In the genomic region with DNA sequence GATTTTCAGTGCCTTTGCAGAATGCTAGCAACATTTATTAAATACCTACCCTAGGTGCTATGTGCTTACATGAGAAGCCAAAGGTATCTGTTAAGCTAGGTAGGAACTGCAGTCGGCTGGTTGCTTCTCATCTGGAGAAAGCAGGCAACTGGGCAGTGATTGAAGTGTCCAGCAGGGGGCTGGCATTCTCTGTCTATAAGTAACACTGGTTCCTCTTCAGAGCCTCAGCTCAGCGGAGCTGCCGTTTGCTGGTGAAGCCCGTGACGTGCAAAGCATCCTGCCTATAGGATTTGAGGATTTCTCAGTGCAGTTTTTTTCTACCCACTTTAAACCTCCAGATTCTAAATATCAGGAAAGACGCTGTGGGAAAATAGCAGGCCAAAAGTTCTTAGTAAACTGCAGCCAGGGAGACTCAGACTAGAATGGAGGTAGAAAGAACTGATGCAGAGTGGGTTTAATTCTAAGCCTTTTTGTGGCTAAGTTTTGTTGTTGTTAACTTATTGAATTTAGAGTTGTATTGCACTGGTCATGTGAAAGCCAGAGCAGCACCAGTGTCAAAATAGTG, we compare ENCODE assay signal across 8 cellular contexts. TPM values are rescaled to one million over a fixed set of nuclear protein-coding genes. Genes with fewer than 3 reads are reported as not detected.
DNase-seq lines count a peak whose midpoint lies in the region; ATAC-seq and TF ChIP-seq lines count a peak whose summit lies in the region.

TSS of gene GRPR (plus strand) at position 344 of the 565 bp plus-strand sequence. CDS start 389 bp downstream, outside the sequence.

- H3K27ac ChIP-seq in dorsolateral prefrontal cortex (no peak within 1 kb of the TSS), right lobe of liver (no peak within 1 kb of the TSS)

- H3K9me3 ChIP-seq in right lobe of liver = no peaks in the 10 kb centered on the region

- H3K36me3 ChIP-seq in right lobe of liver = no peaks in the 10 kb centered on the region

- peak; percentile 56 for ATAC-seq in HG03442 (IDR thresholded peaks at IDR 0.05; ENCODE audit: unreplicated experiment)
- peak; percentile 93 to 96 (median 96) for ATAC-seq in right lobe of liver

- intact Hi-C loops in dorsolateral prefrontal cortex (cut with DNase I) = loop anchor here (10.0 kb wide), 2 partner anchors 551 to 571 kb away; no protein-coding TSS in a partner anchor
- intact Hi-C loops in right lobe of liver (cut with DNase I) = no loop called here

- peaks cover 0 to 13% (median 4%) of the 10 kb centered on the region in 4 donors for H3K4me1 ChIP-seq in right lobe of liver

- peak; percentile 38 to 84 (median 70) for TF ChIP-seq CTCF in dorsolateral prefrontal cortex (IDR thresholded peaks at IDR 0.05 in 54 of 56, conservative IDR thresholded peaks at IDR 0.05 in 2 of 56; ENCODE audit: low read depth in 1 of 56, partially characterized antibody in 56 of 56)
- peak; percentile 68 to 89 (median 79) for TF ChIP-seq CTCF in right lobe of liver (IDR thresholded peaks at IDR 0.05)

- DNase-seq in Ammon's horn (ENCODE audit: low spot score) = peak; percentile 77
- DNase-seq in NCI-H510A treated with DMSO at 0.1 percent for 48 hours (lab: John Stamatoyannopoulos, UW) = peak; percentile 79
- peak; percentile 36 to 49 for DNase-seq in activated CD4-positive, alpha-beta T cell treated with anti-CD3 and anti-CD28 coated beads for 4 hours
- DNase-seq in dorsolateral prefrontal cortex = peak; percentile 31 to 88 (median 76)
- DNase-seq in right lobe of liver = peak; percentile 64 to 81 (median 77)
- peak; percentile 12 for DNase-seq in stimulated activated CD8-positive, alpha-beta memory T cell treated with anti-CD3 and anti-CD28 coated beads, Interleukin-12 subunit alpha, Interleukin-12 subunit beta, amount 100 ng/mL, for 1 hour (ENCODE audit: low read depth)

- WGBS in right lobe of liver (ENCODE audit: insufficient coverage, low coverage, low lambda C conversion rate, missing lambda C conversion rate) = 0% methylated on average over 6 of the region's 6 CpGs

- H3K4me3 ChIP-seq in dorsolateral prefrontal cortex (peak within 1 kb of the TSS in 1 of 59 donors; percentile 2), right lobe of liver (no peak within 1 kb of the TSS)

- TF ChIP-seq POLR2A in GM19099 (IDR thresholded peaks at IDR 0.05; ENCODE audit: extremely low read depth, insufficient read length, low read depth) (peak; percentile 14), right lobe of liver (IDR thresholded peaks at IDR 0.05) (no peak)

- H3K27me3 ChIP-seq in dorsolateral prefrontal cortex = peaks cover 0 to 87% (median 22%) of the 10 kb centered on the region in 45 donors
- peaks cover 0 to 19% of the 10 kb centered on the region in 2 donors for H3K27me3 ChIP-seq in right lobe of liver

RNA-seq across cellular contexts. Expression of gene GRPR, which starts in this region (rescaled TPM):
- total RNA-seq in dorsolateral prefrontal cortex (1 to 10 TPM in 107 of 120 experiments, under 1 TPM in 13; 0.53 to 5.9 (median 1.7) TPM), right lobe of liver (not detected)

Comparison
In these comparisons a context has a peak if more than half of its experiments do, and no peak if none do; other contexts are left out.
1. Peak in DNase-seq and ATAC-seq in right lobe of liver; RNA of the gene not detected or under 1 TPM.
2. DNase-seq: peak in every context shown above with its lines; median percentile 79 in NCI-H510A treated with DMSO at 0.1 percent for 48 hours; 77 in Ammon's horn; 77 in right lobe of liver; 76 in dorsolateral prefrontal cortex; 42 in activated CD4-positive, alpha-beta T cell treated with anti-CD3 and anti-CD28 coated beads for 4 hours; 12 in stimulated activated CD8-positive, alpha-beta memory T cell treated with anti-CD3 and anti-CD28 coated beads, Interleukin-12 subunit alpha, Interleukin-12 subunit beta, amount 100 ng/mL, for 1 hour.
3. intact Hi-C loops: an anchor here in dorsolateral prefrontal cortex (10.0 kb wide); none called in right lobe of liver.